In the genomic region with DNA sequence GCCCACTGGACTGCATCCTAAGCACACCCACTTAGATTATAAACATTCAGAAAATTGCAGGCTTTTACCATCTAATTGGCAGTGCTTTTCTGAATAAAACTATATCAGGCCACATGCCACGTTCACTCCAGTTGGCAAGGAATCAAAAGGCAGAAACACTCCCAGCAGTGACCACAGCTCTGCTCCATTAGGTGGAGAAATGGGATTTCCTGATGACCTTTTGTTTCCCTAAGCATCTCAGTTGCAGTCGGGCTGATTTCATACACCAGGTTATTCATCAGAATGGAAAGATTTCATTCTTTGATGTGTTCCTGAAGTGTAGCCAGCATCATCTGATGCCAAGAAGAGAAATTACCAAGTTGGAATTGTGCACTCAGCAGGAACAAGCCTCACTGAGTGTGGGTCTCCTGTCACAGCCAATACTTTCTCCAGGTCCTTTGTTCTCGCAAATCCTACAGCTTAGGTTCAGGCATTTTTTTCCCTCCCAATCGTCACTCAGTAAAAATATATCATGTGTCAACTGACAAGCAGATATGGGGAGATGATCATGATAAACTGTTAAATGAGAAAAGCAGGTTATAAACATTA, we compare ENCODE assay signal across 1 cellular context.
TF ChIP-seq lines count a peak whose summit lies in the region.

No MANE protein-coding gene starts in this region.

TF ChIP-seq in GM23338, 12 proteins besides CTCF, POLR2A, EP300 and RAD21 (continued from another document):
- no peak for TF ChIP-seq ZNF462 (CRISPR knock-in tag; IDR thresholded peaks at IDR 0.05)
